Comparison of ENCODE assay signal across 8 cellular contexts in the genomic region with DNA sequence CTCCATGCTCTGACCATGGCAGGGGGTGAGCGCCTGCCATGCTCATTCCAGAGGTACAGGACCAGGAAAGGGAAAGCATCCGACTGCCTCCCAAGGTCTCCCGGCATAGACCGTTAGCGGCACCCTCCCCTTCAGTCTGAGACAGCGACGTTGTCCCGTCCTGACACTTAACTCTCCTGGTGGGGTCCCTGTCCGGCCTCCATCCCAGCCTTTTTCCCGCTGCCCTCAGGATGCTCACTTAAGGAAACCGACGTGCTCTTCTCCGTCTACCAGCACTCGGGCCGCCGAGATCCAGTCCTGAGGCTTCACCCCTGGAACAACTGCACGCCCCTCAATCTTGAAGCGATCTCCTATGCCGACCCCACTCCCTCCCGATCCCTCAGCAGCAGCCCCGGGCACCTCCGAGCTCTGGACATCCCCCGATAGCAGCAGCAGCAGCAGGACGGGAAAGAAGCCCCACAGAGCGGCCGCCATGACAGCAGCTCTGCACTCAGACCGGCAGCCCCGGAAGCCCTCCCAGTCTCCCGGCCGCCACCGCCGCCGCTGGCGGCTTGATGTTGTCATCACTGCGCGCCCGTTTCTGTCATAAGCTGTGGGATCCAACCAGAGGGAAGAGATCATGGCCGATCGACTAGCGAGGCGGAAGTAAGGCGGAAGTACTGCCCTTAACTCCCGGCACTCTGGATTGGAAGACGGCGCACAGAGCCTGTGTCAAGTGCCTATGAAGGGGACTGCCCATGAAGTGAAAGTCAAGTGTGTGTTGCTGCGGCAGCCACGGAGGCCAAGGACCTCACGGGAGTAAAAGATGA. TPM values are rescaled to one million over a fixed set of nuclear protein-coding genes. Genes with fewer than 3 reads are reported as not detected.
DNase-seq lines count a peak whose midpoint lies in the region; ATAC-seq and TF ChIP-seq lines count a peak whose summit lies in the region.

TSS of gene EMC7 (minus strand) at position 497 of the 809 bp plus-strand sequence. CDS start at position 474, 23 bp downstream.
TSS of gene PGBD4 (plus strand) at position 718 of the 809 bp plus-strand sequence. CDS start 449 bp downstream, outside the sequence.

- H2AFZ ChIP-seq in parathyroid adenoma = peak within 1 kb of the TSS; percentile 89

- H3K27ac ChIP-seq in adrenal gland (peak within 1 kb of the TSS; percentile 63 to 94 (median 80)), parathyroid adenoma (peak within 1 kb of the TSS; percentile 82), tibial nerve (peak within 1 kb of the TSS; percentile 53 to 90 (median 84))

- peak; percentile 64 to 95 for TF ChIP-seq EP300 in tibial nerve (IDR thresholded peaks at IDR 0.05)

- H3K36me3 ChIP-seq in adrenal gland (replicated peaks in 1 of 2) (no peaks in the 10 kb centered on the region), parathyroid adenoma (ENCODE audit: control insufficient read depth, insufficient read depth, low read length) (no peaks in the 10 kb centered on the region), tibial nerve (peaks cover 0 to 5% (median 0%) of the 10 kb centered on the region in 3 donors)

- peak within 1 kb of the TSS; percentile 55 to 97 (median 72) for H3K4me3 ChIP-seq in adrenal gland
- peak within 1 kb of the TSS; percentile 84 for H3K4me3 ChIP-seq in parathyroid adenoma (ENCODE audit: low read depth, low read length)
- peak within 1 kb of the TSS; percentile 59 to 84 (median 82) for H3K4me3 ChIP-seq in tibial nerve

- peak within 1 kb of the TSS; percentile 87 for H3K4me2 ChIP-seq in parathyroid adenoma (ENCODE audit: low read length)

- H3K4me1 ChIP-seq in adrenal gland (replicated peaks in 1 of 2) (peaks cover 11 to 28% of the 10 kb centered on the region in 2 donors), parathyroid adenoma (peaks cover 4% of the 10 kb centered on the region), tibial nerve (peaks cover 0 to 42% (median 18%) of the 10 kb centered on the region in 4 donors)

- in situ Hi-C loops in GM13976 (cut with MboI; ENCODE audit: low sequenced_read_pairs, unreplicated experiment) = loop anchor here (10.0 kb wide), 1 partner anchor 113 kb away; the partner anchor contains the start of gene KATNBL1

- DNase-seq in GM13976 (ENCODE audit: low spot score) = peak; percentile 92
- DNase-seq in NCI-H1436 treated with DMSO at 0.1 percent for 48 hours (lab: John Stamatoyannopoulos, UW) = peak; percentile 92
- DNase-seq in T follicular helper cell (ENCODE audit: low read depth) = peak; percentile 99
- peak; percentile 99 to 100 (median 99) for DNase-seq in adrenal gland
- DNase-seq in cardiac septum (ENCODE audit: low spot score) = peak; percentile 99
- peak; percentile 97 to 99 for DNase-seq in tibial nerve (ENCODE audit: low spot score in 2 of 2)

- peak; percentile 70 to 94 for TF ChIP-seq POLR2A in adrenal gland (IDR thresholded peaks at IDR 0.05)
- peak; percentile 77 to 83 for TF ChIP-seq POLR2A in tibial nerve (IDR thresholded peaks at IDR 0.05)

- H3K9me3 ChIP-seq in adrenal gland (replicated peaks in 1 of 3) = no peaks in the 10 kb centered on the region
- no peaks in the 10 kb centered on the region for H3K9me3 ChIP-seq in parathyroid adenoma (ENCODE audit: control insufficient read depth, low read length)
- no peaks in the 10 kb centered on the region for H3K9me3 ChIP-seq in tibial nerve

- no peaks in the 10 kb centered on the region for H3K27me3 ChIP-seq in adrenal gland
- H3K27me3 ChIP-seq in parathyroid adenoma (ENCODE audit: control insufficient read depth, insufficient read depth, low read length) = no peaks in the 10 kb centered on the region
- no peaks in the 10 kb centered on the region for H3K27me3 ChIP-seq in tibial nerve

- WGBS in adrenal gland, 4 donors = 0 to 1% (median 1%) methylated on average over 35 to 48 of the region's 48 CpGs
- WGBS in tibial nerve, 2 donors = 0% methylated on average over 45 to 48 of the region's 48 CpGs

- H3K79me2 ChIP-seq in parathyroid adenoma = peaks cover 12% of the 10 kb centered on the region

- H3K9ac ChIP-seq in parathyroid adenoma = peak within 1 kb of the TSS; percentile 37

- intact Hi-C loops in adrenal gland (cut with DNase I) (loop anchor here in 1 of 2 donors (10.0 kb wide), 1 partner anchor 113 kb away; the partner anchor contains the start of gene KATNBL1), cardiac septum (cut with DNase I) (loop anchor here (1.0 to 5.0 kb wide), 4 partner anchors 63 to 266 kb away; partner anchors contain the start of genes AVEN, EMC4 and LPCAT4)

- peak; percentile 99 for ATAC-seq in HG02852 (IDR thresholded peaks at IDR 0.05; ENCODE audit: unreplicated experiment)

- TF ChIP-seq CTCF in GM13976 (IDR thresholded peaks at IDR 0.05; ENCODE audit: borderline replicate concordance, control extremely low read depth, extremely low read depth, insufficient read depth, missing control alignments) (no peak), adrenal gland (IDR thresholded peaks at IDR 0.05) (peak in 1 of 6 experiments; percentile 14), parathyroid adenoma (IDR thresholded peaks at IDR 0.05) (no peak), tibial nerve (IDR thresholded peaks at IDR 0.05) (peak in 1 of 5 experiments; percentile 51)

RNA-seq across cellular contexts. Expression of gene EMC7, which starts in this region (rescaled TPM):
- 100 to 1,000 TPM in 3 of 8 donors, 10 to 100 TPM in 5; 62.4 to 127 (median 83.0) TPM for total RNA-seq in adrenal gland
- 100 to 1,000 TPM in 2 of 3 donors, 10 to 100 TPM in 1; 36.4 to 268 (median 128) TPM for polyA plus RNA-seq in adrenal gland
- 55.6 TPM for total RNA-seq in cardiac septum
- 10 to 100 TPM; 29.9 to 41.4 (median 34.4) TPM for total RNA-seq in tibial nerve

RNA-seq across cellular contexts. Expression of gene PGBD4, which starts in this region (rescaled TPM):
- total RNA-seq in adrenal gland = 1 to 10 TPM in 6 of 8 donors, under 1 TPM in 2; 0.30 to 2.0 (median 1.4) TPM
- polyA plus RNA-seq in adrenal gland = 1 to 10 TPM in 2 of 3 donors, under 1 TPM in 1; 0.40 to 1.8 (median 1.1) TPM
- 1.5 TPM for total RNA-seq in cardiac septum
- 1 to 10 TPM in 3 of 4 donors, under 1 TPM in 1; 0.90 to 2.9 (median 1.9) TPM for total RNA-seq in tibial nerve

Comparison
In these comparisons a context has a peak if more than half of its experiments do, and no peak if none do; other contexts are left out.
1. Peak in every context shown above with its lines: DNase-seq, ATAC-seq, H3K4me3 ChIP-seq and H3K27ac ChIP-seq.